ENCODE assay signal across 1 cellular context in the genomic region with DNA sequence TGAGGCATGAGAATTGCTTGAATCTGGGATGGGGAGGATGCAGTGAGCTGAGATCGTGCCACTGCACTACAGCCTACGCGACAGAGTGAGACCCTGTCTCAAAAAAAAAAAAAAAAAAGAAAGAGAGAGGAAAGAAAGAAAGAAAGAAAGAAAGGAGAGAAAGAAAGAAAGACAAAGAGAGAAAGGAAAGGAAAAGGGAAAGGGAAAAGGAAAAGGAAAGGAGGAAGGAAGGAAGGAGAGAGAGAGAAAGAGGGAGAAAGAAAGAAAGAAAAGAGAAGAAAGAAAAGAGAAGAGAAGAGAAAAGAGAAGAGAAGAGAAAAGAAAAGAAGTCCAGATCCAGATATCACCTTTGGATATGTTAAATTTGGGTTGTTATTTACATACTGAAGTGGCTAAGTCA.
TF ChIP-seq lines count a peak whose summit lies in the region.

No MANE protein-coding gene starts in this region.

TF ChIP-seq in GM12878, 131 proteins besides CTCF, POLR2A, EP300 and RAD21 (continued from another document):
- TF ChIP-seq, protein P1, sequence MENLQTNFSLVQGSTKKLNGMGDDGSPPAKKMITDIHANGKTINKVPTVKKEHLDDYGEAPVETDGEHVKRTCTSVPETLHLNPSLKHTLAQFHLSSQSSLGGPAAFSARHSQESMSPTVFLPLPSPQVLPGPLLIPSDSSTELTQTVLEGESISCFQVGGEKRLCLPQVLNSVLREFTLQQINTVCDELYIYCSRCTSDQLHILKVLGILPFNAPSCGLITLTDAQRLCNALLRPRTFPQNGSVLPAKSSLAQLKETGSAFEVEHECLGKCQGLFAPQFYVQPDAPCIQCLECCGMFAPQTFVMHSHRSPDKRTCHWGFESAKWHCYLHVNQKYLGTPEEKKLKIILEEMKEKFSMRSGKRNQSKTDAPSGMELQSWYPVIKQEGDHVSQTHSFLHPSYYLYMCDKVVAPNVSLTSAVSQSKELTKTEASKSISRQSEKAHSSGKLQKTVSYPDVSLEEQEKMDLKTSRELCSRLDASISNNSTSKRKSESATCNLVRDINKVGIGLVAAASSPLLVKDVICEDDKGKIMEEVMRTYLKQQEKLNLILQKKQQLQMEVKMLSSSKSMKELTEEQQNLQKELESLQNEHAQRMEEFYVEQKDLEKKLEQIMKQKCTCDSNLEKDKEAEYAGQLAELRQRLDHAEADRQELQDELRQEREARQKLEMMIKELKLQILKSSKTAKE (IDR thresholded peaks at IDR 0.05; ENCODE audit: low read depth, poor library complexity, severe bottlenecking), result no peak
- TF ChIP-seq, protein P2, sequence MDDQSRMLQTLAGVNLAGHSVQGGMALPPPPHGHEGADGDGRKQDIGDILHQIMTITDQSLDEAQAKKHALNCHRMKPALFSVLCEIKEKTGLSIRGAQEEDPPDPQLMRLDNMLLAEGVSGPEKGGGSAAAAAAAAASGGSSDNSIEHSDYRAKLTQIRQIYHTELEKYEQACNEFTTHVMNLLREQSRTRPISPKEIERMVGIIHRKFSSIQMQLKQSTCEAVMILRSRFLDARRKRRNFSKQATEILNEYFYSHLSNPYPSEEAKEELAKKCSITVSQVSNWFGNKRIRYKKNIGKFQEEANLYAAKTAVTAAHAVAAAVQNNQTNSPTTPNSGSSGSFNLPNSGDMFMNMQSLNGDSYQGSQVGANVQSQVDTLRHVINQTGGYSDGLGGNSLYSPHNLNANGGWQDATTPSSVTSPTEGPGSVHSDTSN (IDR thresholded peaks at IDR 0.05; ENCODE audit: insufficient replicate concordance, low read depth, low read length), result no peak
- TF ChIP-seq POLR2AphosphoS5 (IDR thresholded peaks at IDR 0.05; ENCODE audit: low read length) (no peak), CREM (IDR thresholded peaks at IDR 0.05; ENCODE audit: low read depth) (no peak), SMAD1 (IDR thresholded peaks at IDR 0.05; ENCODE audit: low read depth, partially characterized antibody) (no peak), USF1 (IDR thresholded peaks at IDR 0.05; ENCODE audit: borderline replicate concordance, extremely low read length, insufficient read depth, low read depth, low read length) (no peak), E4F1 (IDR thresholded peaks at IDR 0.05; ENCODE audit: borderline replicate concordance, partially characterized antibody) (no peak), ZNF274 (IDR thresholded peaks at IDR 0.05; ENCODE audit: insufficient read depth, insufficient read length) (no peak), STAT3 (IDR thresholded peaks at IDR 0.05; ENCODE audit: low read depth, low read length) (no peak), CEBPB (IDR thresholded peaks at IDR 0.05; ENCODE audit: borderline replicate concordance in 1 of 2, low read depth in 2 of 2, low read length in 2 of 2) (no peak)
